10 cellular contexts compared by ENCODE assay signal in genomic region chr22:39309881-39310714, GRCh38. TPM values are rescaled to one million over a fixed set of nuclear protein-coding genes. Genes with fewer than 3 reads are reported as not detected.
DNase-seq lines count a peak whose midpoint lies in the region; ATAC-seq and TF ChIP-seq lines count a peak whose summit lies in the region.
"Had no signal": no experiment of that assay in that cellular context is flagged by ENCODE, and none has a peak within 500 bp of the region (broad histone marks: within the 10 kb centered on the region; RNA-seq: fewer than 3 reads in every experiment).

No MANE protein-coding gene starts in this region.

- no peaks in the 10 kb centered on the region for H3K27me3 Mint-ChIP-seq in stimulated activated memory B cell treated with anti-CD40 and anti-IgM and Interleukin-4, amounts not matched to agents 10 μg/mL and 1 μg/mL and 100 μg/mL, for 72 hours
- H3K27me3 Mint-ChIP-seq: naive B cell had no signal

- POLR2A ChIA-PET in PC-3 (lab: Charles Lee; ENCODE audit: unreplicated experiment): no interaction called here

- peak overlapping the region; percentile 43 for H3K27ac Mint-ChIP-seq in stimulated activated memory B cell treated with anti-CD40 and anti-IgM and Interleukin-4, amounts not matched to agents 10 μg/mL and 1 μg/mL and 100 μg/mL, for 72 hours

- ATAC-seq in PC-3 (peak; percentile 3), GM21717 (IDR thresholded peaks at IDR 0.05; ENCODE audit: unreplicated experiment) (no peak)
- peak; percentile 13 for ATAC-seq in stimulated activated memory B cell treated with anti-CD40 and anti-IgM and Interleukin-4, amounts not matched to agents 10 μg/mL and 1 μg/mL and 100 μg/mL, for 72 hours

- H3F3A ChIP-seq in PC-3 (ENCODE audit: low read length, unreplicated experiment): peaks cover 16% of the 10 kb centered on the region

- peaks cover 15% of the 10 kb centered on the region for H3K79me2 ChIP-seq in PC-3 (ENCODE audit: low read length)

- intact Hi-C loops in PC-3 (cut with micrococcal nuclease): loop anchor here (2.0 kb wide), 1 partner anchor 57 kb away; no protein-coding TSS in a partner anchor

- H3K27me3 ChIP-seq in PC-3 (ENCODE audit: low read length) (no peaks in the 10 kb centered on the region), esophagus (ENCODE audit: control insufficient read depth in 1 of 2, insufficient read depth in 2 of 2, low read length in 2 of 2) (no peaks in the 10 kb centered on the region)

- peak; percentile 74 for DNase-seq in activated CD8-positive, alpha-beta memory T cell treated with anti-CD3 and anti-CD28 coated beads for 24 hours
- DNase-seq in activated CD8-positive, alpha-beta memory T cell treated with anti-CD3 and anti-CD28 coated beads, Interleukin-2, amount 50 U/mL, for 48 hours: no peak
- peak; percentile 36 for DNase-seq in PC-3
- no peak for DNase-seq in stimulated activated naive CD4-positive, alpha-beta T cell (lab: John Stamatoyannopoulos, UW)
- DNase-seq in NCI-H69 (lab: John Stamatoyannopoulos, UW): no peak

- H3K36me3 ChIP-seq in PC-3 (ENCODE audit: low read depth, low read length): peaks cover 27% of the 10 kb centered on the region
- peaks cover 21 to 36% of the 10 kb centered on the region in 2 donors for H3K36me3 ChIP-seq in esophagus (ENCODE audit: control insufficient read depth in 2 of 2, insufficient read depth in 2 of 2, low read length in 1 of 2)

- no peak overlapping the region for H3K9ac ChIP-seq in PC-3 (ENCODE audit: low read length)

- TF ChIP-seq CTCF in PC-3 (conservative IDR thresholded peaks at IDR 0.05; ENCODE audit: low read depth, low read length): no peak

- H3K9me3 ChIP-seq in PC-3 (ENCODE audit: low read length): no peaks in the 10 kb centered on the region
- no peaks in the 10 kb centered on the region for H3K9me3 ChIP-seq in esophagus (ENCODE audit: control insufficient read depth in 2 of 2, insufficient read depth in 1 of 2, low read depth in 1 of 2, low read length in 1 of 2)

- no peaks in the 10 kb centered on the region for H3K9me3 Mint-ChIP-seq in stimulated activated memory B cell treated with anti-CD40 and anti-IgM and Interleukin-4, amounts not matched to agents 10 μg/mL and 1 μg/mL and 100 μg/mL, for 72 hours
- H3K9me3 Mint-ChIP-seq: naive B cell had no signal

- H4K20me1 ChIP-seq in PC-3 (ENCODE audit: low read length): peaks cover 27% of the 10 kb centered on the region

- CTCF ChIA-PET in PC-3 (lab: Charles Lee): interaction anchor here (0.6 kb wide), 1 partner anchor 58 kb away, joined by 3 read pairs; no protein-coding TSS in a partner anchor

- peaks cover 39% of the 10 kb centered on the region for H3K36me3 Mint-ChIP-seq in stimulated activated memory B cell treated with anti-CD40 and anti-IgM and Interleukin-4, amounts not matched to agents 10 μg/mL and 1 μg/mL and 100 μg/mL, for 72 hours

- H3K9me2 ChIP-seq in PC-3 (replicated peaks; ENCODE audit: low read length): no peaks in the 10 kb centered on the region

- no peak overlapping the region for H3K4me3 Mint-ChIP-seq in stimulated activated memory B cell treated with anti-CD40 and anti-IgM and Interleukin-4, amounts not matched to agents 10 μg/mL and 1 μg/mL and 100 μg/mL, for 72 hours

- WGBS in esophagus, 2 donors: 65 to 66% methylated on average over 16 of the region's 16 CpGs

- no peak overlapping the region for H2AFZ ChIP-seq in PC-3 (ENCODE audit: low read length)

- no TSS peak for BruUV-seq in PC-3 (replicated peaks; lab: Mats Ljungman, UMichigan)

- H3K4me3 ChIP-seq in PC-3 (ENCODE audit: low read length) (no peak overlapping the region), esophagus (ENCODE audit: low read depth in 1 of 2, low read length in 2 of 2) (no peak overlapping the region)

- no peak overlapping the region for H3K4me2 ChIP-seq in PC-3 (ENCODE audit: low read length)

- H3K27ac ChIP-seq in PC-3 (ENCODE audit: low read length) (peak overlapping the region; percentile 68; the same call in 1 of the 2 replicates), esophagus (ENCODE audit: low read depth in 2 of 2, low read length in 1 of 2) (peak overlapping the region; percentile 89 to 91)

- H3K4me1 Mint-ChIP-seq in stimulated activated memory B cell treated with anti-CD40 and anti-IgM and Interleukin-4, amounts not matched to agents 10 μg/mL and 1 μg/mL and 100 μg/mL, for 72 hours: peaks cover 63% of the 10 kb centered on the region

- peaks cover 18% of the 10 kb centered on the region for H3K4me1 ChIP-seq in PC-3 (ENCODE audit: insufficient read depth, low read length)
- H3K4me1 ChIP-seq in esophagus (ENCODE audit: control insufficient read depth in 2 of 2, insufficient read depth in 2 of 2, low read length in 1 of 2): peaks cover 4 to 16% of the 10 kb centered on the region in 2 donors

RNA-seq across cellular contexts. Expression of gene RPL3, which starts 9.3 kb away (rescaled TPM):
- 1,363 and 1,371 TPM in 2 replicates for total RNA-seq in PC-3 (2014; rRNA removed)
- 1,000 to 10,000 TPM; 1,521 to 2,885 TPM for polyA plus RNA-seq in esophagus

RNA-seq across cellular contexts. Expression of gene SYNGR1, which starts 39.7 kb away (rescaled TPM):
- 7.8 and 9.0 TPM in 2 replicates for total RNA-seq in PC-3 (2014; rRNA removed)
- polyA plus RNA-seq in esophagus: 10 to 100 TPM; 32.5 to 39.8 TPM
- total RNA-seq: T-helper 1 cell treated with Interleukin-12 subunit alpha and Interleukin-12 subunit beta and Interleukin-4 antibody, amounts not matched to agents 30 ng/mL and 1 ng/mL, for 36 hours had no signal

Comparison
In these comparisons a context has a peak if more than half of its experiments do, and no peak if none do; other contexts are left out.
1. DNase-seq: peak in activated CD8-positive, alpha-beta memory T cell treated with anti-CD3 and anti-CD28 coated beads for 24 hours (single experiment) and PC-3 (single experiment); none in activated CD8-positive, alpha-beta memory T cell treated with anti-CD3 and anti-CD28 coated beads, Interleukin-2, amount 50 U/mL, for 48 hours (single experiment), stimulated activated naive CD4-positive, alpha-beta T cell (0 of 6) and NCI-H69 (single experiment).